ENCODE assay signal across 9 cellular contexts in the genomic region with DNA sequence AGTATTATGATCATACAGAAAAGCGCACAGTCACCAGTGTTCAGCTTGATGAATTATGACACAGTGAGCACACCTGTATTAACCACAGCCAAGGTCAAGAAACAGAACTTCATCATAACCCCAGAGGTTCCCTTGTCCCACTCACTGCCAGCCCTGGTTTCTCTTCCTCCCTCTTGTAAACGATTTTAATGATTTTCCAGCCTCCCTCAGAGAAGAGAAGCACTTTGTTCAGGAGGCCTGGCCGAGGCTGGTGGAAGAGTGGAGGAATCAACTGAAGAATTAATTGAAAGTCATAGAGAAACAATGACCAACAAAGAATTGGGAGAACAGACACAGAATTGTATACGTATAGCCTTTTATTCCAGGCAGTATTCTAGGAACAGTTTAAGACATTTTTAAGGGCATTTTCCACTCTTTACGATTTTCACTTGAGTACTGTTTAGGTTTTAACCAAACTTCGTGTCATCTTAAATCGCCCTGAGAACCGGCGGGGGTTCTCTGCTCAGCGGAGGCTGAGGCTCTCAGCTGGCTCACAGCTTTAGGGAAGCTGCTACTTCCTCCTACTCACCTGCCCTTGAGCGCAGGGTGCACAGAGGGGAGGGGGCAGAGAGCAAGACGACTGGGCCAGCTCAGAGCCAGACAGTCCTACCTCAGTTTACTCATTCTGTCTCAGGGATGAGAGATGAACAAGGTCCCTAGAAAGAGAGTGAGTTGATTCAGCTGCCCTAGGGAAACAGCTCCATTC.
DNase-seq lines count a peak whose midpoint lies in the region; ATAC-seq and TF ChIP-seq lines count a peak whose summit lies in the region.
"Had no signal": no experiment of that assay in that cellular context is flagged by ENCODE, and none has a peak within 500 bp of the region (broad histone marks: within the 10 kb centered on the region; RNA-seq: fewer than 3 reads in every experiment).

No MANE protein-coding gene starts in this region.

- ATAC-seq in DND-41 (ENCODE audit: insufficient read depth, low read depth) (peak; percentile 42; the same call in 1 of the 3 replicates), HG02973 (IDR thresholded peaks at IDR 0.05; ENCODE audit: unreplicated experiment) (peak; percentile 44), psoas muscle (no peak), left colon (no peak)

- no peaks in the 10 kb centered on the region for H3K36me3 ChIP-seq in DND-41 (ENCODE audit: insufficient read depth, low read length)
- no peaks in the 10 kb centered on the region for H3K36me3 ChIP-seq in OCI-LY3 (replicated peaks; ENCODE audit: low read depth, low read length)
- H3K36me3 ChIP-seq in psoas muscle (ENCODE audit: insufficient read depth in 1 of 2, low read depth in 1 of 2): no peaks in the 10 kb centered on the region

- no peak overlapping the region for H3K4me2 ChIP-seq in DND-41 (ENCODE audit: insufficient read depth, low read length)
- H3K4me2 ChIP-seq in OCI-LY3 (ENCODE audit: low read length): peak overlapping the region; percentile 85

- 75 to 80% (median 78%) methylated on average over 12 of the region's 12 CpGs for WGBS in psoas muscle, 3 donors

- no peak overlapping the region for H2AFZ ChIP-seq in DND-41 (ENCODE audit: low read depth, low read length)
- no peak overlapping the region for H2AFZ ChIP-seq in OCI-LY3 (ENCODE audit: low read depth, low read length)

- no peak for TF ChIP-seq CTCF in DND-41 (IDR thresholded peaks at IDR 0.05; ENCODE audit: borderline replicate concordance, extremely low read depth, low read length, poor library complexity, severe bottlenecking)
- no peak for TF ChIP-seq CTCF in OCI-LY3 (IDR thresholded peaks at IDR 0.05; ENCODE audit: low read depth, low read length)
- no peak for TF ChIP-seq CTCF in psoas muscle (IDR thresholded peaks at IDR 0.05)

- intact Hi-C loops in psoas muscle (cut with DNase I): no loop called here
- intact Hi-C loops in left colon (cut with DNase I, micrococcal nuclease): no loop called here

- no peak overlapping the region for H3K4me3 ChIP-seq in DND-41 (ENCODE audit: low read depth in 1 of 2, low read length in 2 of 2)
- H3K4me3 ChIP-seq in OCI-LY3 (ENCODE audit: low read length): peak overlapping the region; percentile 66
- H3K4me3 ChIP-seq in psoas muscle: no peak overlapping the region

- H3K27ac ChIP-seq in DND-41 (ENCODE audit: low read length) (no peak overlapping the region), OCI-LY3 (ENCODE audit: low read length) (peak overlapping the region; percentile 81), psoas muscle (no peak overlapping the region)

- DNase-seq in DND-41: no peak
- no peak for DNase-seq in psoas muscle
- no peak for DNase-seq in AG20443 (ENCODE audit: low spot score)
- no peak for DNase-seq in left colon
- DNase-seq in effector CD4-positive, alpha-beta T cell: no peak
- DNase-seq: Calu3 had no signal

- no peak overlapping the region for H3K9ac ChIP-seq in DND-41 (ENCODE audit: low read depth, low read length)
- H3K9ac ChIP-seq in OCI-LY3 (ENCODE audit: low read length): peak overlapping the region; percentile 58

- H3K27me3 ChIP-seq in DND-41 (ENCODE audit: insufficient read depth, low read length, poor library complexity) (no peaks in the 10 kb centered on the region), OCI-LY3 (ENCODE audit: low read depth, low read length) (no peaks in the 10 kb centered on the region), psoas muscle (ENCODE audit: insufficient read depth in 3 of 3, low read length in 2 of 3) (no peaks in the 10 kb centered on the region)

- H3K9me3 ChIP-seq in DND-41 (ENCODE audit: insufficient read depth, low read length, severe bottlenecking) (no peaks in the 10 kb centered on the region), OCI-LY3 (ENCODE audit: insufficient read depth, low read length) (no peaks in the 10 kb centered on the region; the same call in 1 of the 2 replicates), psoas muscle (no peaks in the 10 kb centered on the region)

- TF ChIP-seq POLR2A in GM19099 (IDR thresholded peaks at IDR 0.05; ENCODE audit: extremely low read depth, insufficient read length, low read depth): peak; percentile 23

- H3K79me2 ChIP-seq in DND-41 (ENCODE audit: insufficient read depth, low read length) (no peaks in the 10 kb centered on the region), OCI-LY3 (ENCODE audit: low read length) (no peaks in the 10 kb centered on the region)

- H3K4me1 ChIP-seq in DND-41 (ENCODE audit: insufficient read depth, low read length) (peaks cover 22% of the 10 kb centered on the region), OCI-LY3 (ENCODE audit: low read length) (peaks cover 72% of the 10 kb centered on the region), psoas muscle (no peaks in the 10 kb centered on the region)

- H4K20me1 ChIP-seq in DND-41 (ENCODE audit: insufficient read depth, low read length) (no peaks in the 10 kb centered on the region), OCI-LY3 (ENCODE audit: insufficient read depth, low read length) (no peaks in the 10 kb centered on the region)

Comparison
In these comparisons a context has a peak if more than half of its experiments do, and no peak if none do; other contexts are left out.
1. ATAC-seq: peak in DND-41 (single experiment) and HG02973 (single experiment); none in psoas muscle (0 of 4) and left colon (single experiment).